In the genomic region with DNA sequence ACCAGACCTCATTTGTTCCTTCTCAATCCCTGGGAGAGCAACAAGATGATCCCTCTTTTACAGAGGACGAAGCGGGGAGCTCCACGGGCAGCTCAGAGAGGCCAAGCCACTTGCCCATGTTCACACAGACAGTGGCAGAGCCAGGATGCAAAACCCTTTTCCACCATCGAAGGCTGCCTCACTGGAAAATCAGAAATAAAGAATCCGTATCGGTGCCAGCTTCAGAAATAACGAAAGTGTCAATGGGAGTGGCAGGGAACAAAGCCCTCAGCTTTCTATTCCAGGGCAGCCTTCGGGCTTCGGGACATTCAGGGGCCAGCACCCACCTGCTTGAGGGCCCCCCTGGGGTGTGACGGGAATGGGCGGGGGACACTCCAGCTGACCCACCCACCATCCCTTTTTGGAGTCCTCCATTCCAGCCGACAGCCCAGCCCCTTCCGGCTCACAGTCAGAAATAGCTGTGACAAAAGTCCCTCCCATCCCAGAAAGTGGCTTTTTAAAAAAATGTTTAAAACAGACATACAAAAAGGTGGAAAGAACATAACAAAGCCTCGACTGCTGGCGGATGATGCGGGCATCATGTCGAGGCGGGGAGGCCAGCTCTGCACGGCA, we compare ENCODE assay signal across 8 cellular contexts. TPM values are rescaled to one million over a fixed set of nuclear protein-coding genes. Genes with fewer than 3 reads are reported as not detected.
DNase-seq lines count a peak whose midpoint lies in the region; ATAC-seq and TF ChIP-seq lines count a peak whose summit lies in the region.

No MANE protein-coding gene starts in this region.

- H3K27ac Mint-ChIP-seq in activated naive CD4-positive, alpha-beta T cell treated with anti-CD3 and anti-CD28 coated beads for 36 hours, result peak overlapping the region; percentile 93
- H3K27ac Mint-ChIP-seq in MCF 10A (ENCODE audit: low read depth, unreplicated experiment), result peak overlapping the region; percentile 88

- no peaks in the 10 kb centered on the region for H3K9me3 Mint-ChIP-seq in activated naive CD4-positive, alpha-beta T cell treated with anti-CD3 and anti-CD28 coated beads for 36 hours
- no peaks in the 10 kb centered on the region for H3K9me3 Mint-ChIP-seq in MCF 10A (ENCODE audit: unreplicated experiment)

- H3K4me1 ChIP-seq in mesodermal cell (ENCODE audit: control insufficient read depth, insufficient read depth, low read length, poor library complexity, severe bottlenecking) (peaks cover 61% of the 10 kb centered on the region), uterus (peaks cover 9 to 44% of the 10 kb centered on the region in 2 donors)

- peak; percentile 68 for DNase-seq in activated naive CD4-positive, alpha-beta T cell treated with anti-CD3 and anti-CD28 coated beads for 36 hours
- DNase-seq in activated naive CD4-positive, alpha-beta T cell (lab: John Stamatoyannopoulos, UW), result no peak
- DNase-seq in MCF 10A (ENCODE audit: unreplicated experiment) (no peak), uterus (peak in 1 of 2 donors; percentile 48), SKM-1 (lab: John Stamatoyannopoulos, UW; ENCODE audit: unreplicated experiment) (no peak)

- BruUV-seq in MCF 10A (replicated peaks; lab: Mats Ljungman, UMichigan), result no TSS peak

- peak overlapping the region; percentile 75 for H3K4me3 Mint-ChIP-seq in activated naive CD4-positive, alpha-beta T cell treated with anti-CD3 and anti-CD28 coated beads for 36 hours
- H3K4me3 Mint-ChIP-seq in MCF 10A (ENCODE audit: unreplicated experiment), result peak overlapping the region; percentile 64

- peak overlapping the region; percentile 9 for H3K4me3 ChIP-seq in mesodermal cell (ENCODE audit: extremely low read depth, insufficient read depth, low read length, poor library complexity, severe bottlenecking)
- peak overlapping the region; percentile 7 to 15 for H3K4me3 ChIP-seq in uterus

- no peaks in the 10 kb centered on the region for H3K27me3 ChIP-seq in uterus

- H3K4me1 Mint-ChIP-seq in activated naive CD4-positive, alpha-beta T cell treated with anti-CD3 and anti-CD28 coated beads for 36 hours (ENCODE audit: low read depth), result peaks cover 92% of the 10 kb centered on the region
- peaks cover 57% of the 10 kb centered on the region for H3K4me1 Mint-ChIP-seq in MCF 10A (ENCODE audit: insufficient read depth, unreplicated experiment)

- intact Hi-C loops in activated naive CD4-positive, alpha-beta T cell treated with anti-CD3 and anti-CD28 coated beads for 36 hours (cut with micrococcal nuclease), result loop anchor here (1.0 to 5.0 kb wide), 5 partner anchors 44 to 762 kb away; partner anchors contain the start of gene UBR4
- intact Hi-C loops in MCF 10A (cut with micrococcal nuclease) (loop anchor here (5.0 kb wide), 1 partner anchor 147 kb away; no protein-coding TSS in a partner anchor), uterus (cut with DNase I; ENCODE audit: low total_unique reads) (no loop called here)

- no peak for ATAC-seq in activated CD4-positive, CD25-positive, alpha-beta regulatory T cell treated with anti-CD3 and anti-CD28 coated beads, Interleukin-2, amount 50 U/mL, for 24 hours
- no peak for ATAC-seq in HG03432 (IDR thresholded peaks at IDR 0.05; ENCODE audit: unreplicated experiment)

- CTCF ChIA-PET in activated naive CD4-positive, alpha-beta T cell treated with anti-CD3 and anti-CD28 coated beads for 36 hours (lab: Charles Lee), result interaction anchor here (0.6 to 4.3 kb wide), 8 partner anchors 23 to 295 kb away, joined by 3 to 28 read pairs (median 6); no protein-coding TSS in a partner anchor
- CTCF ChIA-PET in MCF 10A (lab: Yijun Ruan, JAX), result interaction anchor here (0.6 to 1.8 kb wide), 4 partner anchors 22 to 45 kb away, joined by 3 to 7 read pairs (median 3); no protein-coding TSS in a partner anchor

- no peaks in the 10 kb centered on the region for H3K27me3 Mint-ChIP-seq in activated naive CD4-positive, alpha-beta T cell treated with anti-CD3 and anti-CD28 coated beads for 36 hours (ENCODE audit: low read depth)
- H3K27me3 Mint-ChIP-seq in MCF 10A (ENCODE audit: insufficient read depth, unreplicated experiment), result no peaks in the 10 kb centered on the region

- H3K9me3 ChIP-seq in mesodermal cell (ENCODE audit: control insufficient read depth, low read length) (no peaks in the 10 kb centered on the region), uterus (no peaks in the 10 kb centered on the region)

- H3K27ac ChIP-seq in mesodermal cell (ENCODE audit: low read depth, low read length, severe bottlenecking), result peak overlapping the region; percentile 95
- H3K27ac ChIP-seq in uterus, result peak overlapping the region; percentile 82 to 92

- 63 to 76% methylated on average over 14 to 16 of the region's 19 CpGs for WGBS in mesodermal cell (ENCODE audit: insufficient coverage in 2 of 2), 2 experiments

- H3K36me3 ChIP-seq in mesodermal cell (ENCODE audit: control insufficient read depth, insufficient read depth, low read length) (peaks cover 6% of the 10 kb centered on the region), uterus (no peaks in the 10 kb centered on the region)

- POLR2A ChIA-PET in MCF 10A (lab: Yijun Ruan, JAX), result interaction anchor here (0.6 to 5.8 kb wide), 16 partner anchors 12 to 146 kb away, joined by 3 to 30 read pairs (median 4); partner anchors contain the start of gene ALDH4A1

- TF ChIP-seq CTCF in MCF 10A (IDR thresholded peaks at IDR 0.05; ENCODE audit: unreplicated experiment) (no peak), uterus (IDR thresholded peaks at IDR 0.05) (no peak)

- TF ChIP-seq POLR2A in uterus (IDR thresholded peaks at IDR 0.05), result peak in 1 of 2 donors; percentile 26

- peaks cover 4% of the 10 kb centered on the region for H3K36me3 Mint-ChIP-seq in activated naive CD4-positive, alpha-beta T cell treated with anti-CD3 and anti-CD28 coated beads for 36 hours (ENCODE audit: low read depth)
- peaks cover 18% of the 10 kb centered on the region for H3K36me3 Mint-ChIP-seq in MCF 10A (ENCODE audit: insufficient read depth, unreplicated experiment)

RNA-seq across cellular contexts. Expression of gene IFFO2, which starts 6.0 kb away (rescaled TPM):
- total RNA-seq in activated naive CD4-positive, alpha-beta T cell treated with anti-CD3 and anti-CD28 coated beads for 36 hours, result 10 to 100 TPM; 24.9 to 27.0 TPM
- total RNA-seq in MCF 10A (2022) (10.8 and 21.0 TPM in 2 replicates), uterus (10 to 100 TPM in 1 of 4 donors, 1 to 10 TPM in 3; 4.1 to 19.4 (median 7.3) TPM)
- polyA plus RNA-seq in mesodermal cell (2013, experiment 1 of 2), result 17.6 TPM
- polyA plus RNA-seq in mesodermal cell (2013, experiment 2 of 2), result 11.7 TPM

RNA-seq across cellular contexts. Expression of gene ALDH4A1, which starts 48.2 kb away (rescaled TPM):
- 10 to 100 TPM; 11.6 to 12.5 TPM for total RNA-seq in activated naive CD4-positive, alpha-beta T cell treated with anti-CD3 and anti-CD28 coated beads for 36 hours
- total RNA-seq in MCF 10A (2022), result 5.7 and 6.3 TPM in 2 replicates
- 13.2 TPM for polyA plus RNA-seq in mesodermal cell (2013, experiment 1 of 2)
- 12.6 TPM for polyA plus RNA-seq in mesodermal cell (2013, experiment 2 of 2)
- 10 to 100 TPM in 2 of 4 donors, 1 to 10 TPM in 2; 2.6 to 18.5 (median 10.3) TPM for total RNA-seq in uterus
